Comparison of ENCODE assay signal across 1 cellular context in genomic region chr1:184820956-184821355, GRCh38.
TF ChIP-seq lines count a peak whose summit lies in the region.

No MANE protein-coding gene starts in this region.

TF ChIP-seq in IMR-90, 13 proteins besides CTCF, POLR2A, EP300 and RAD21 (continued from another document):
- TF ChIP-seq, protein P1, sequence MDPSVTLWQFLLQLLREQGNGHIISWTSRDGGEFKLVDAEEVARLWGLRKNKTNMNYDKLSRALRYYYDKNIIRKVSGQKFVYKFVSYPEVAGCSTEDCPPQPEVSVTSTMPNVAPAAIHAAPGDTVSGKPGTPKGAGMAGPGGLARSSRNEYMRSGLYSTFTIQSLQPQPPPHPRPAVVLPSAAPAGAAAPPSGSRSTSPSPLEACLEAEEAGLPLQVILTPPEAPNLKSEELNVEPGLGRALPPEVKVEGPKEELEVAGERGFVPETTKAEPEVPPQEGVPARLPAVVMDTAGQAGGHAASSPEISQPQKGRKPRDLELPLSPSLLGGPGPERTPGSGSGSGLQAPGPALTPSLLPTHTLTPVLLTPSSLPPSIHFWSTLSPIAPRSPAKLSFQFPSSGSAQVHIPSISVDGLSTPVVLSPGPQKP (IDR thresholded peaks at IDR 0.05; ENCODE audit: borderline replicate concordance, low read depth, low read length), result no peak
- TF ChIP-seq MAZ (IDR thresholded peaks at IDR 0.05; ENCODE audit: borderline replicate concordance, low read depth, low read length), result no peak
- TF ChIP-seq NFE2L2 (IDR thresholded peaks at IDR 0.05; ENCODE audit: low read depth, low read length), result no peak
- no peak for TF ChIP-seq BHLHE40 (IDR thresholded peaks at IDR 0.05; ENCODE audit: low read depth, low read length)
- TF ChIP-seq FOS (IDR thresholded peaks at IDR 0.05; ENCODE audit: low read depth, low read length), result no peak
- TF ChIP-seq USF2 (IDR thresholded peaks at IDR 0.05; ENCODE audit: low read depth, low read length), result no peak
- TF ChIP-seq CEBPB (IDR thresholded peaks at IDR 0.05; ENCODE audit: low read depth, low read length), result no peak
- TF ChIP-seq RCOR1 (IDR thresholded peaks at IDR 0.05; ENCODE audit: insufficient replicate concordance, low read length), result no peak
- TF ChIP-seq CHD1 (IDR thresholded peaks at IDR 0.05; ENCODE audit: low read depth, low read length), result no peak
- no peak for TF ChIP-seq MXI1 (IDR thresholded peaks at IDR 0.05; ENCODE audit: borderline replicate concordance, low read depth, low read length)
- TF ChIP-seq RFX5 (IDR thresholded peaks at IDR 0.05; ENCODE audit: low read depth, low read length), result no peak
